1 cellular context compared by ENCODE assay signal in genomic region chr1:209162651-209163050, GRCh38.
TF ChIP-seq lines count a peak whose summit lies in the region.

No MANE protein-coding gene starts in this region.

TF ChIP-seq in WTC11, 78 proteins besides CTCF, POLR2A, EP300 and RAD21 (continued from another document):
- TF ChIP-seq ZNF532 (CRISPR knock-in tag; IDR thresholded peaks at IDR 0.05; ENCODE audit: borderline replicate concordance): no peak
- no peak for TF ChIP-seq MLX (CRISPR knock-in tag; IDR thresholded peaks at IDR 0.05)
- TF ChIP-seq GRHL2 (CRISPR knock-in tag; IDR thresholded peaks at IDR 0.05; ENCODE audit: insufficient replicate concordance, severe bottlenecking): no peak
- no peak for TF ChIP-seq TEAD4 (CRISPR knock-in tag; IDR thresholded peaks at IDR 0.05)
- no peak for TF ChIP-seq AFF4 (CRISPR knock-in tag; IDR thresholded peaks at IDR 0.05; ENCODE audit: borderline replicate concordance)
- TF ChIP-seq ZNF425 (CRISPR knock-in tag; conservative IDR thresholded peaks at IDR 0.05): no peak
- no peak for TF ChIP-seq E2F4 (CRISPR knock-in tag; IDR thresholded peaks at IDR 0.05; ENCODE audit: borderline replicate concordance, low read depth)
- TF ChIP-seq ZNF416 (CRISPR knock-in tag; IDR thresholded peaks at IDR 0.05): no peak
- TF ChIP-seq ZBTB21 (CRISPR knock-in tag; IDR thresholded peaks at IDR 0.05; ENCODE audit: borderline replicate concordance): no peak
- TF ChIP-seq ZNF396 (CRISPR knock-in tag; IDR thresholded peaks at IDR 0.05; ENCODE audit: borderline replicate concordance): no peak
- TF ChIP-seq NFATC4 (CRISPR knock-in tag; IDR thresholded peaks at IDR 0.05): no peak
- no peak for TF ChIP-seq CREB1 (CRISPR knock-in tag; IDR thresholded peaks at IDR 0.05)
